Comparison of ENCODE assay signal across 21 cellular contexts in the genomic region with DNA sequence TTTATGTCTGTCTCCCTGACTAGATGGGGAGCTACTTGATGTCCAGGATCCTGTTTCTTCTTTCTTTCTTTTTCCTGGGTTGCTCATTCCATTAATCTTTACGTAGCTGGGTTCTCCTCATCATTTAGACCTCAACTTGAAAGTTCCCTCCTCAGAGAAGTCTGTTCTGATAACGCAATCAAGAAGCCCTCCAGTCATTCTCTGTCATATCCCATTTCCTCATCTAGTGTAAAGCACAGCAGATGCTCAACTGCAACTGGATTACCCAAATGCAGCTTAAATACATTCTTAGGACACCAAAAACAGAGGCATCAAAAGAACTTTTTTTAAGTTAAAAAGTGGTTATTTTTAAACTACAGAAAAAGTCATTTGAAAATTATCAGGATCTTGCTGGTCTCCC. TPM values are rescaled to one million over a fixed set of nuclear protein-coding genes. Genes with fewer than 3 reads are reported as not detected.
A peak's percentile ranks its signal among the peaks of the same experiment; 100 is the strongest.
DNase-seq lines count a peak whose midpoint lies in the region; ATAC-seq, FAIRE-seq and TF ChIP-seq lines count a peak whose summit lies in the region.
"Had no signal": no experiment of that assay in that cellular context is flagged by ENCODE, and none has a peak within 500 bp of the region (broad histone marks: within the 10 kb centered on the region; RNA-seq: fewer than 3 reads in every experiment).

No MANE protein-coding gene starts in this region.

- intact Hi-C loops in lower leg skin (cut with DNase I; ENCODE audit: low total_unique reads): no loop called here

- H3K9me3 ChIP-seq in BE2C: 0 out of 2 replicates have a peak, but pooled peaks cover 2% of the 10 kb centered on the region
- H3K9me3 ChIP-seq in adipocyte (ENCODE audit: control insufficient read depth, low read length): no peaks in the 10 kb centered on the region

- ATAC-seq in HG03432 (IDR thresholded peaks at IDR 0.05; ENCODE audit: unreplicated experiment): no peak
- ATAC-seq: HCT116 had no signal

- no peak for FAIRE-seq in RCC 7860 (lab: Jason Lieb, UNC)
- FAIRE-seq: G401.6, GM12891, HTR-8/SVneo had no signal

- 64 to 69% methylated on average over 2 of the region's 2 CpGs for WGBS in lower leg skin, 2 donors

- H3K36me3 ChIP-seq in BE2C: no peaks in the 10 kb centered on the region
- no peaks in the 10 kb centered on the region for H3K36me3 ChIP-seq in adipocyte (ENCODE audit: control insufficient read depth, insufficient read depth, low read length, severe bottlenecking)

- no peak overlapping the region for H3K9ac ChIP-seq in adipocyte (ENCODE audit: low read length)

- no peak overlapping the region for H3K4me3 ChIP-seq in BE2C (ENCODE audit: low read depth, low read length)
- H3K4me3 ChIP-seq in adipocyte (ENCODE audit: low read length): no peak overlapping the region
- no peak overlapping the region for H3K4me3 ChIP-seq in lower leg skin (ENCODE audit: low read depth, poor library complexity, severe bottlenecking)

- H3K4me1 ChIP-seq in BE2C (peaks cover 15% of the 10 kb centered on the region; the same call in 1 of the 2 replicates), adipocyte (ENCODE audit: control insufficient read depth, insufficient read depth, low read length) (no peaks in the 10 kb centered on the region)

- no peak for TF ChIP-seq POLR2A in lower leg skin (IDR thresholded peaks at IDR 0.05)

- no peaks in the 10 kb centered on the region for H3K27me3 ChIP-seq in BE2C
- H3K27me3 ChIP-seq in adipocyte (replicated peaks; ENCODE audit: control insufficient read depth, insufficient read depth, low read length): no peaks in the 10 kb centered on the region

- DNase-seq in BE2C (peak; percentile 32), MV-4-11 (lab: John Stamatoyannopoulos, UW) (peak; percentile 46), SK-N-DZ (ENCODE audit: low spot score) (peak; percentile 92), adipocyte (ENCODE audit: low read depth) (peak; percentile 67), RCC 7860 (ENCODE audit: low spot score) (no peak), DMS 273 treated with DMSO at 0.1 percent for 48 hours (lab: John Stamatoyannopoulos, UW) (no peak), lower leg skin (ENCODE audit: low spot score in 2 of 2) (no peak)
- DNase-seq: C1 segment of cervical spinal cord; CD4-positive, CD25-positive, alpha-beta regulatory T cell; CD8-positive, alpha-beta memory T cell; COR-L47; GOT3; H7; HFFc6; IMR-90 had no signal

- no peak for TF ChIP-seq CTCF in BE2C (IDR thresholded peaks at IDR 0.05; ENCODE audit: low read depth, low read length)
- TF ChIP-seq CTCF in lower leg skin (IDR thresholded peaks at IDR 0.05): no peak

RNA-seq across cellular contexts. Expression of a gene that starts 51.7 kb away (rescaled TPM):
- polyA plus RNA-seq in BE2C (2012; ENCODE audit: insufficient read depth, insufficient read length, low read depth): 59.5 TPM
- polyA plus RNA-seq in SK-N-DZ (2014; cell fraction: cytosol; rRNA removed): 39.2 and 43.0 TPM in 2 replicates
- 52.6 and 56.4 TPM in 2 replicates for polyA plus RNA-seq in SK-N-DZ (2014; cell fraction: nucleus; rRNA removed)
- 10 to 100 TPM; 19.2 to 40.8 (median 24.3) TPM for total RNA-seq in lower leg skin
- total RNA-seq: B cell, HFFc6 had no signal
- polyA plus RNA-seq: CD8-positive, alpha-beta memory T cell had no signal

Comparison
In these comparisons a context has a peak if more than half of its experiments do, and no peak if none do; other contexts are left out.
1. DNase-seq: peak in BE2C (single experiment), MV-4-11 (single experiment), SK-N-DZ (single experiment) and adipocyte (single experiment); none in RCC 7860 (single experiment), DMS 273 treated with DMSO at 0.1 percent for 48 hours (single experiment) and lower leg skin (0 of 2).